Comparison of ENCODE assay signal across 8 cellular contexts in the genomic region with DNA sequence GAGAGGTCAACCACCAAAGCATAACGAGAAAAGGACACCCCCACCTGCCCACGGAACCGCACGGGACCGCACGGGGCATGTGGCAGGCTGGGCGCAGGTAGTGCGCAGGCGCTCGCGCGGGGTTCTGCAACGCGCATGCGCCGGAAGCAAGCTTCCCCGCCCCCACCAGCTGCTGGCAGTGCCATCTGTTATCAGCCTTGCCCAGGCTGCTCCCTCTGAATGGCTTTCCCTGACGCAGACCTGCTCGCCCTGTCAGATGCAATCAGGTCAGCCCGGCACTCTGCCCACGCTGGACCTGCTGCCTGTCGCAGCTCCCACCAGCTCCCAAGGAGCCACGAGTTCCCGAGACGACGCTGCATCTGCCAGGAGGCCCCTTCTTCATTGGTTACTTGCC. TPM values are rescaled to one million over a fixed set of nuclear protein-coding genes. Genes with fewer than 3 reads are reported as not detected.
DNase-seq lines count a peak whose midpoint lies in the region; ATAC-seq lines count a peak whose summit lies in the region.

No MANE protein-coding gene starts in this region.

- H3K27me3 Mint-ChIP-seq in activated CD4-positive, alpha-beta T cell treated with anti-CD3 and anti-CD28 coated beads, Interleukin-2, amount 10 ng/mL, durations not matched to agents 24 days and 14 days = peaks cover 22% of the 10 kb centered on the region
- H3K27me3 Mint-ChIP-seq in naive thymus-derived CD8-positive, alpha-beta T cell = peaks cover 0 to 12% (median 0%) of the 10 kb centered on the region in 5 donors

- H3K4me3 Mint-ChIP-seq in activated CD4-positive, alpha-beta T cell treated with anti-CD3 and anti-CD28 coated beads, Interleukin-2, amount 10 ng/mL, durations not matched to agents 24 days and 14 days = peak overlapping the region; percentile 77
- peak overlapping the region; percentile 76 to 97 (median 91) for H3K4me3 Mint-ChIP-seq in naive thymus-derived CD8-positive, alpha-beta T cell

- H3K9me3 Mint-ChIP-seq in activated CD4-positive, alpha-beta T cell treated with anti-CD3 and anti-CD28 coated beads, Interleukin-2, amount 10 ng/mL, durations not matched to agents 24 days and 14 days = no peaks in the 10 kb centered on the region
- H3K9me3 Mint-ChIP-seq in naive thymus-derived CD8-positive, alpha-beta T cell = no peaks in the 10 kb centered on the region

- peak; percentile 77 for DNase-seq in activated CD4-positive, alpha-beta T cell treated with anti-CD3 and anti-CD28 coated beads, Interleukin-2, amount 10 ng/mL, durations not matched to agents 24 days and 14 days
- no peak for DNase-seq in activated CD4-positive, alpha-beta T cell treated with anti-CD3 and anti-CD28 coated beads, Interleukin-2, amount 50 U/mL, for 48 hours
- DNase-seq in NCI-H2029 (lab: John Stamatoyannopoulos, UW) (peak; percentile 86), Kasumi-1 (lab: John Stamatoyannopoulos, UW) (no peak), middle frontal gyrus (ENCODE audit: extremely low spot score, low spot score) (no peak), SKM-1 treated with dmso at 0.1 percent for 144 hours (lab: John Stamatoyannopoulos, UW; ENCODE audit: unreplicated experiment) (no peak)
- peak; percentile 60 to 68 for DNase-seq in activated T-cell treated with anti-CD3 and anti-CD28 coated beads, Interleukin-2, amount 50 U/mL, for 48 hours
- DNase-seq in naive thymus-derived CD8-positive, alpha-beta T cell = peak in 2 of 10 donors; percentile 12 to 59

- peak overlapping the region; percentile 83 for H3K27ac Mint-ChIP-seq in activated CD4-positive, alpha-beta T cell treated with anti-CD3 and anti-CD28 coated beads, Interleukin-2, amount 10 ng/mL, durations not matched to agents 24 days and 14 days
- peak overlapping the region; percentile 89 to 99 (median 98) for H3K27ac Mint-ChIP-seq in naive thymus-derived CD8-positive, alpha-beta T cell

- H3K4me1 Mint-ChIP-seq in activated CD4-positive, alpha-beta T cell treated with anti-CD3 and anti-CD28 coated beads, Interleukin-2, amount 10 ng/mL, durations not matched to agents 24 days and 14 days = peaks cover 32% of the 10 kb centered on the region
- H3K4me1 Mint-ChIP-seq in naive thymus-derived CD8-positive, alpha-beta T cell = peaks cover 32 to 83% (median 82%) of the 10 kb centered on the region in 4 donors

- no peaks in the 10 kb centered on the region for H3K36me3 Mint-ChIP-seq in activated CD4-positive, alpha-beta T cell treated with anti-CD3 and anti-CD28 coated beads, Interleukin-2, amount 10 ng/mL, durations not matched to agents 24 days and 14 days (ENCODE audit: low read depth)
- H3K36me3 Mint-ChIP-seq in naive thymus-derived CD8-positive, alpha-beta T cell = peaks cover 0 to 6% (median 0%) of the 10 kb centered on the region in 3 donors

- POLR2A ChIA-PET in naive thymus-derived CD8-positive, alpha-beta T cell (lab: Charles Lee) = interaction anchor here (0.6 to 7.6 kb wide), 7 partner anchors 13 to 725 kb away, joined by 3 to 99 read pairs (median 7); partner anchors contain the start of genes ERCC6L2 and PTCH1

- ATAC-seq in naive thymus-derived CD8-positive, alpha-beta T cell = no peak

- intact Hi-C loops in activated CD4-positive, alpha-beta T cell treated with anti-CD3 and anti-CD28 coated beads, Interleukin-2, amount 10 ng/mL, durations not matched to agents 24 days and 14 days (cut with micrococcal nuclease) = loop anchor here (1.0 kb wide), 2 partner anchors 15 to 32 kb away; no protein-coding TSS in a partner anchor

RNA-seq across cellular contexts. Expression of gene PTCH1, which starts 22.8 kb away (rescaled TPM):
- 4.2 and 5.0 TPM in 2 replicates for total RNA-seq in activated CD4-positive, alpha-beta T cell treated with anti-CD3 and anti-CD28 coated beads, Interleukin-2, amount 10 ng/mL, durations not matched to agents 24 days and 14 days
- 10 to 100 TPM; 47.7 to 49.6 TPM for total RNA-seq in naive thymus-derived CD8-positive, alpha-beta T cell
- polyA plus RNA-seq in naive thymus-derived CD8-positive, alpha-beta T cell = 10 to 100 TPM; 10.5 to 18.1 (median 17.3) TPM

Comparison
In these comparisons a context has a peak if more than half of its experiments do, and no peak if none do; other contexts are left out.
1. DNase-seq: peak in activated CD4-positive, alpha-beta T cell treated with anti-CD3 and anti-CD28 coated beads, Interleukin-2, amount 10 ng/mL, durations not matched to agents 24 days and 14 days (single experiment), NCI-H2029 (single experiment) and activated T-cell treated with anti-CD3 and anti-CD28 coated beads, Interleukin-2, amount 50 U/mL, for 48 hours (2 of 2); none in activated CD4-positive, alpha-beta T cell treated with anti-CD3 and anti-CD28 coated beads, Interleukin-2, amount 50 U/mL, for 48 hours (0 of 2), Kasumi-1 (0 of 2), middle frontal gyrus (single experiment) and SKM-1 treated with dmso at 0.1 percent for 144 hours (single experiment).